ENCODE assay signal across 8 cellular contexts in the genomic region with DNA sequence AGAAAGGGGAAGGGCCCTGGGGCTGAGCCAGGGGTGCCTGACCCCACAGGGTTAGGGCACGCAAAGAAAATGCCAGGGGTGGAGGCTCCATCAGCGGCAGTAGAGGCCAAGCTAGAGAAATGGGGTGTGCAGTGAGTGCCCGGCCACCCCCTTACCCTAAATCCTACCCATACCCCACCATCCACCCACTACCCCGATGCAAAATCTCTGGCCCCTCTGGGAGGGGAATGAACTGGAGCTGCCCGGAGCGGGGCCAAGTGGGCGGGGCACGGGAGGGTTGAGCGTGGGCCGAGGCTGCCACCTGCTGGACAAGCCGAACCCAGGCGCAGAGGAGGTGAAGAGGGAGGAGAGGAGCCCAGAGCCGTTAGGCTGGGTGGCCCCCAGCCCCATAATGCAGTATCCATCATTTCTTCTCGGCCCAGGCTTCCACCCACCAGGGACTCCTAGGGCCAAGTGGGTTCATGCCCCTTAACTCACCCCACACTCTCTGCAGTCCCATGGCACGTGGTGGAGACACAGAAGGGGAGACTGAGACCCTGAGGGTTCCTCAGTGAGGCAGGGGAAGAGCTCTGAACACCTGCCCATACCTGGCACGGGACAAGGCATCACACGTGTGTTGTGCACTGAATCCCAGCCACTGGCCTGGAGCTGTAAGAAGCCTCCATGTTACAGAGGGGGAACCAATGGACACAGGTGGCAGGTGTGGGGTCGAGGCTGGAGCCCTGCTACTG. TPM values are rescaled to one million over a fixed set of nuclear protein-coding genes. Genes with fewer than 3 reads are reported as not detected.
DNase-seq lines count a peak whose midpoint lies in the region; ATAC-seq and TF ChIP-seq lines count a peak whose summit lies in the region.

No MANE protein-coding gene starts in this region.

- H3K27ac Mint-ChIP-seq in activated CD8-positive, alpha-beta T cell treated with anti-CD3 and anti-CD28 coated beads, Interleukin-2, amount 10 ng/mL, durations not matched to agents 7 days and 5 days, result no peak overlapping the region

- CTCF ChIA-PET in activated CD8-positive, alpha-beta T cell treated with anti-CD3 and anti-CD28 coated beads, Interleukin-2, amount 10 ng/mL, durations not matched to agents 7 days and 5 days (lab: Charles Lee), result interaction anchor here (1.0 to 4.1 kb wide), 3 partner anchors 221 to 503 kb away, joined by 3 to 24 read pairs (median 3); no protein-coding TSS in a partner anchor

- POLR2A ChIA-PET in activated CD8-positive, alpha-beta T cell treated with anti-CD3 and anti-CD28 coated beads, Interleukin-2, amount 10 ng/mL, durations not matched to agents 7 days and 5 days (lab: Charles Lee), result no interaction called here

- no peak overlapping the region for H3K27ac ChIP-seq in 22Rv1

- H3K4me3 ChIP-seq in GM12875 (ENCODE audit: low read depth, low read length), result no peak overlapping the region

- H3K36me3 Mint-ChIP-seq in activated CD8-positive, alpha-beta T cell treated with anti-CD3 and anti-CD28 coated beads, Interleukin-2, amount 10 ng/mL, durations not matched to agents 7 days and 5 days (ENCODE audit: low read depth), result no peaks in the 10 kb centered on the region

- H3K9me3 Mint-ChIP-seq in activated CD8-positive, alpha-beta T cell treated with anti-CD3 and anti-CD28 coated beads, Interleukin-2, amount 10 ng/mL, durations not matched to agents 7 days and 5 days (ENCODE audit: insufficient read depth), result no peaks in the 10 kb centered on the region

- ATAC-seq in activated CD8-positive, alpha-beta T cell treated with anti-CD3 and anti-CD28 coated beads, Interleukin-2, amount 10 ng/mL, durations not matched to agents 7 days and 5 days, result peak; percentile 92
- no peak for ATAC-seq in GM18907 (IDR thresholded peaks at IDR 0.05; ENCODE audit: unreplicated experiment)

- peak; percentile 8 for DNase-seq in NCI-H446 treated with DMSO at 0.1 percent for 48 hours (lab: John Stamatoyannopoulos, UW)
- DNase-seq in activated CD8-positive, alpha-beta T cell treated with anti-CD3 and anti-CD28 coated beads, Interleukin-2, amount 10 ng/mL, durations not matched to agents 7 days and 5 days, result peak; percentile 76
- DNase-seq in ecto neural progenitor cell (ENCODE audit: low spot score), result peak; percentile 89
- DNase-seq in medulla oblongata (ENCODE audit: extremely low spot score), result peak; percentile 79
- DNase-seq in stimulated activated CD8-positive, alpha-beta memory T cell treated with anti-CD3 and anti-CD28 coated beads, Interleukin-15, amount 100 ng/mL, for 48 hours (ENCODE audit: low read depth in 2 of 2), result peak; percentile 45 to 46

- TF ChIP-seq CTCF in 22Rv1 (IDR thresholded peaks at IDR 0.05) (peak; percentile 92), GM12875 (IDR thresholded peaks at IDR 0.05; ENCODE audit: borderline replicate concordance, insufficient read depth, low read depth, low read length) (peak; percentile 88)

- H3K27me3 Mint-ChIP-seq in activated CD8-positive, alpha-beta T cell treated with anti-CD3 and anti-CD28 coated beads, Interleukin-2, amount 10 ng/mL, durations not matched to agents 7 days and 5 days (ENCODE audit: low read depth), result no peaks in the 10 kb centered on the region

- no peaks in the 10 kb centered on the region for H3K4me1 Mint-ChIP-seq in activated CD8-positive, alpha-beta T cell treated with anti-CD3 and anti-CD28 coated beads, Interleukin-2, amount 10 ng/mL, durations not matched to agents 7 days and 5 days (ENCODE audit: low read depth)

- no peak overlapping the region for H3K4me3 Mint-ChIP-seq in activated CD8-positive, alpha-beta T cell treated with anti-CD3 and anti-CD28 coated beads, Interleukin-2, amount 10 ng/mL, durations not matched to agents 7 days and 5 days

RNA-seq across cellular contexts. Expression of gene C1QC, which starts 1.4 kb away (rescaled TPM):
- not detected for total RNA-seq in activated CD8-positive, alpha-beta T cell treated with anti-CD3 and anti-CD28 coated beads, Interleukin-2, amount 10 ng/mL, durations not matched to agents 7 days and 5 days

RNA-seq across cellular contexts. Expression of gene C1QA, which starts 5.6 kb away (rescaled TPM):
- not detected for total RNA-seq in activated CD8-positive, alpha-beta T cell treated with anti-CD3 and anti-CD28 coated beads, Interleukin-2, amount 10 ng/mL, durations not matched to agents 7 days and 5 days

RNA-seq across cellular contexts. Expression of gene C1QB, which starts 11.0 kb away (rescaled TPM):
- not detected for total RNA-seq in activated CD8-positive, alpha-beta T cell treated with anti-CD3 and anti-CD28 coated beads, Interleukin-2, amount 10 ng/mL, durations not matched to agents 7 days and 5 days

Comparison
In these comparisons a context has a peak if more than half of its experiments do, and no peak if none do; other contexts are left out.
1. DNase-seq: peak in every context shown above with its lines; median percentile 89 in ecto neural progenitor cell; 79 in medulla oblongata; 76 in activated CD8-positive, alpha-beta T cell treated with anti-CD3 and anti-CD28 coated beads, Interleukin-2, amount 10 ng/mL, durations not matched to agents 7 days and 5 days; 46 in stimulated activated CD8-positive, alpha-beta memory T cell treated with anti-CD3 and anti-CD28 coated beads, Interleukin-15, amount 100 ng/mL, for 48 hours; 8 in NCI-H446 treated with DMSO at 0.1 percent for 48 hours.